Comparison of ENCODE assay signal across 8 cellular contexts in genomic region chr1:24481098-24481497, GRCh38. TPM values are rescaled to one million over a fixed set of nuclear protein-coding genes. Genes with fewer than 3 reads are reported as not detected.
A peak's percentile ranks its signal among the peaks of the same experiment; 100 is the strongest.
DNase-seq lines count a peak whose midpoint lies in the region; ATAC-seq and TF ChIP-seq lines count a peak whose summit lies in the region.

No MANE protein-coding gene starts in this region.

- POLR2A ChIA-PET in PC-3 (lab: Charles Lee; ENCODE audit: unreplicated experiment) = no interaction called here

- BruUV-seq in PC-3 (replicated peaks; lab: Mats Ljungman, UMichigan) = no TSS peak

- H3K9ac ChIP-seq in PC-3 (ENCODE audit: low read length) = no peak overlapping the region

- intact Hi-C loops in lower lobe of right lung (cut with DNase I) = no loop called here
- intact Hi-C loops in PC-3 (cut with micrococcal nuclease) = no loop called here

- no peaks in the 10 kb centered on the region for H3K79me2 ChIP-seq in PC-3 (ENCODE audit: low read length)

- H3F3A ChIP-seq in PC-3 (ENCODE audit: low read length, unreplicated experiment) = no peaks in the 10 kb centered on the region

- H3K9me3 Mint-ChIP-seq in CD4-positive, CD25-positive, alpha-beta regulatory T cell = no peaks in the 10 kb centered on the region

- H3K27ac Mint-ChIP-seq in CD4-positive, CD25-positive, alpha-beta regulatory T cell = peak overlapping the region; percentile 98 to 99 (median 99)

- no peak overlapping the region for H3K4me2 ChIP-seq in PC-3 (ENCODE audit: low read length)

- no peaks in the 10 kb centered on the region for H3K36me3 Mint-ChIP-seq in CD4-positive, CD25-positive, alpha-beta regulatory T cell

- peak overlapping the region; percentile 83 for H3K4me3 ChIP-seq in CD4-positive, CD25-positive, alpha-beta regulatory T cell (ENCODE audit: low read depth, low read length)
- H3K4me3 ChIP-seq in lower lobe of right lung (no peak overlapping the region), PC-3 (ENCODE audit: low read length) (no peak overlapping the region)

- peak; percentile 32 to 77 (median 50) for DNase-seq in CD4-positive, CD25-positive, alpha-beta regulatory T cell
- DNase-seq in activated CD4-positive, alpha-beta T cell treated with anti-CD3 and anti-CD28 coated beads, Interleukin-2, amount 50 U/mL, for 4 hours = peak; percentile 35 to 56
- DNase-seq in lower lobe of right lung (no peak), putamen (ENCODE audit: low spot score) (no peak), D341Med (ENCODE audit: low spot score) (no peak), PC-3 (no peak)

- H3K36me3 ChIP-seq in CD4-positive, CD25-positive, alpha-beta regulatory T cell (ENCODE audit: control insufficient read depth, insufficient read depth, low read length) = no peaks in the 10 kb centered on the region
- H3K36me3 ChIP-seq in lower lobe of right lung (no peaks in the 10 kb centered on the region), PC-3 (ENCODE audit: low read depth, low read length) (no peaks in the 10 kb centered on the region)

- ATAC-seq in CD4-positive, CD25-positive, alpha-beta regulatory T cell (ENCODE audit: low read depth in 2 of 2) = peak; percentile 55 to 58
- ATAC-seq in HG03432 (IDR thresholded peaks at IDR 0.05; ENCODE audit: unreplicated experiment) = peak; percentile 59
- peak; percentile 81 to 86 for ATAC-seq in lower lobe of right lung
- no peak for ATAC-seq in HG03521 (IDR thresholded peaks at IDR 0.05; ENCODE audit: unreplicated experiment)
- no peak for ATAC-seq in PC-3

- peak overlapping the region; percentile 81 for H3K27ac ChIP-seq in CD4-positive, CD25-positive, alpha-beta regulatory T cell (ENCODE audit: insufficient read depth, low read length, poor library complexity, severe bottlenecking)
- H3K27ac ChIP-seq in lower lobe of right lung = peak overlapping the region; percentile 10
- H3K27ac ChIP-seq in PC-3 (ENCODE audit: low read length) = no peak overlapping the region

- TF ChIP-seq CTCF in lower lobe of right lung (IDR thresholded peaks at IDR 0.05) (no peak), PC-3 (conservative IDR thresholded peaks at IDR 0.05; ENCODE audit: low read depth, low read length) (no peak)

- H3K4me1 Mint-ChIP-seq in CD4-positive, CD25-positive, alpha-beta regulatory T cell = peaks cover 12 to 77% (median 41%) of the 10 kb centered on the region in 4 donors

- no peaks in the 10 kb centered on the region for H4K20me1 ChIP-seq in PC-3 (ENCODE audit: low read length)

- CTCF ChIA-PET in PC-3 (lab: Charles Lee) = interaction anchor here (0.5 kb wide), 1 partner anchor 223 kb away, joined by 3 read pairs; no protein-coding TSS in a partner anchor

- no peaks in the 10 kb centered on the region for H3K27me3 Mint-ChIP-seq in CD4-positive, CD25-positive, alpha-beta regulatory T cell

- H3K9me2 ChIP-seq in PC-3 (replicated peaks; ENCODE audit: low read length) = no peaks in the 10 kb centered on the region

- no peaks in the 10 kb centered on the region for H3K9me3 ChIP-seq in CD4-positive, CD25-positive, alpha-beta regulatory T cell (ENCODE audit: control insufficient read depth in 2 of 2, low read length in 2 of 2)
- no peaks in the 10 kb centered on the region for H3K9me3 ChIP-seq in lower lobe of right lung
- H3K9me3 ChIP-seq in PC-3 (ENCODE audit: low read length) = no peaks in the 10 kb centered on the region

- no peak overlapping the region for H2AFZ ChIP-seq in PC-3 (ENCODE audit: low read length)

- peaks cover 58% of the 10 kb centered on the region for H3K4me1 ChIP-seq in CD4-positive, CD25-positive, alpha-beta regulatory T cell (ENCODE audit: control insufficient read depth, insufficient read depth, low read length, poor library complexity, severe bottlenecking)
- H3K4me1 ChIP-seq in lower lobe of right lung (peaks cover 4% of the 10 kb centered on the region), PC-3 (ENCODE audit: insufficient read depth, low read length) (no peaks in the 10 kb centered on the region)

- H3K27me3 ChIP-seq in CD4-positive, CD25-positive, alpha-beta regulatory T cell (ENCODE audit: control insufficient read depth, insufficient read depth, low read length) = no peaks in the 10 kb centered on the region
- no peaks in the 10 kb centered on the region for H3K27me3 ChIP-seq in lower lobe of right lung (ENCODE audit: low read depth)
- no peaks in the 10 kb centered on the region for H3K27me3 ChIP-seq in PC-3 (ENCODE audit: low read length)

- H3K4me3 Mint-ChIP-seq in CD4-positive, CD25-positive, alpha-beta regulatory T cell = peak overlapping the region; percentile 68 to 87 (median 84)

RNA-seq across cellular contexts. Expression of gene RCAN3, which starts 21.5 kb away (rescaled TPM):
- total RNA-seq in CD4-positive, CD25-positive, alpha-beta regulatory T cell = 172 TPM
- polyA plus RNA-seq in CD4-positive, CD25-positive, alpha-beta regulatory T cell = 100 to 1,000 TPM; 126 to 146 (median 133) TPM
- total RNA-seq in lower lobe of right lung (16.7 TPM), PC-3 (2014; rRNA removed) (23.0 and 25.6 TPM in 2 replicates)

Comparison
In these comparisons a context has a peak if more than half of its experiments do, and no peak if none do; other contexts are left out.
1. ATAC-seq: peak in CD4-positive, CD25-positive, alpha-beta regulatory T cell (2 of 2), HG03432 (single experiment) and lower lobe of right lung (2 of 2); none in HG03521 (single experiment) and PC-3 (single experiment).
2. DNase-seq: peak in CD4-positive, CD25-positive, alpha-beta regulatory T cell (3 of 3) and activated CD4-positive, alpha-beta T cell treated with anti-CD3 and anti-CD28 coated beads, Interleukin-2, amount 50 U/mL, for 4 hours (2 of 2); none in lower lobe of right lung (single experiment), putamen (single experiment), D341Med (single experiment) and PC-3 (single experiment).